ENCODE assay signal across 33 cellular contexts in the genomic region with DNA sequence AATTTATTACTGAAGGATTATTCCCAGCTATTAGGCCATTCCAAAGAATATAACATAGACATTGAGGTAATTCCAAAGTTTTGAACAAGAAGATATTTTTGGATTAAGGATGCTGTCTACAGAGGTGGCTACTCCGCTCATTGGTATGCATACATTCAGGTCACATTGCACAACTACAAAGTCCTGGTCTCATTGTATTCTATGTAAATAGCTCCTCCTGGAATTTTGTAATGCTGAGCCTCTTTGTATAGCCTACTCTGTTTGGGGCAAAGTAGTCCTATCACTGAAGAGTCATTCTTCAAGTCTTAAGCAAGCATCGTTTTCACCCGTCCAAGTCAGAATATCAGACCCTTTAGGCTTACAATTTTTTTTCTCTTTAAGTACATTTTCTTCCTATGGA.
"Had no signal": no experiment of that assay in that cellular context is flagged by ENCODE, and none has a peak within 500 bp of the region (broad histone marks: within the 10 kb centered on the region; RNA-seq: fewer than 3 reads in every experiment).

No MANE protein-coding gene starts in this region.

- H3K27me3 ChIP-seq: ascending aorta, body of pancreas, breast epithelium, MG63 had no signal

- H3K4me1 ChIP-seq: ascending aorta, body of pancreas, breast epithelium had no signal

- H3K9me3 Mint-ChIP-seq: activated CD4-positive, alpha-beta T cell treated with anti-CD3 and anti-CD28 coated beads, Interleukin-2, amount 10 ng/mL, durations not matched to agents 24 days and 14 days; activated naive CD4-positive, alpha-beta T cell treated with anti-CD3 and anti-CD28 coated beads, Interleukin-2, amount 50 U/mL, for 24 hours; activated T-cell treated with anti-CD3 and anti-CD28 coated beads, Interleukin-2, amount 50 U/mL, for 24 hours; activated T-helper 2 cell treated with anti-CD3 and anti-CD28 coated beads, Interferon-gamma antibody, Interleukin-2, Interleukin-4, amounts not matched to agents 10 μg/mL and 5 μg/mL and 100 μg/mL, durations not matched to agents 14 hours and 24 hours and 36 hours had no signal

- H3K27ac ChIP-seq: ascending aorta, body of pancreas, breast epithelium, WERI-Rb-1 had no signal

- DNase-seq: activated CD4-positive, alpha-beta T cell treated with anti-CD3 and anti-CD28 coated beads, Interleukin-2, amount 10 ng/mL, durations not matched to agents 24 days and 14 days; activated CD4-positive, alpha-beta T cell treated with anti-CD3 and anti-CD28 coated beads, Interleukin-2, amount 50 U/mL, for 4 hours; activated CD8-positive, alpha-beta T cell treated with anti-CD3 and anti-CD28 coated beads for 36 hours; activated gamma-delta T cell; activated naive CD4-positive, alpha-beta T cell treated with Interleukin-2 at 50 U/mL for 16 hours; activated naive CD8-positive, alpha-beta T cell treated with anti-CD3 and anti-CD28 coated beads, Interleukin-2, amount 10 ng/mL, durations not matched to agents 7 days and 5 days; activated T-cell treated with anti-CD3 and anti-CD28 coated beads, Interleukin-2, amount 50 U/mL, for 24 hours; amygdala; body of pancreas; caudate nucleus; cerebellar nuclear complex; Karpas-422; KBM-7; MG63; NCI-H1092; NCI-H1436 treated with DMSO at 0.1 percent for 48 hours; NCI-H1694 treated with DMSO at 0.1 percent for 48 hours; NCI-H2029; NCI-H2171; NCI-H510A; NCI-H526; NCI-H748 treated with DMSO at 0.1 percent for 48 hours; OCI-M1; Right ventricle myocardium superior; SW 1271; T-helper 1 cell; T-helper 2 cell; T-helper 9 cell; WERI-Rb-1 had no signal

- ATAC-seq: activated CD8-positive, alpha-beta T cell treated with anti-CD3 and anti-CD28 coated beads for 36 hours; body of pancreas had no signal

- H3K4me3 Mint-ChIP-seq: activated CD4-positive, alpha-beta T cell treated with anti-CD3 and anti-CD28 coated beads, Interleukin-2, amount 10 ng/mL, durations not matched to agents 24 days and 14 days; activated CD8-positive, alpha-beta T cell treated with anti-CD3 and anti-CD28 coated beads for 36 hours; activated naive CD4-positive, alpha-beta T cell treated with anti-CD3 and anti-CD28 coated beads, Interleukin-2, amount 50 U/mL, for 24 hours; activated naive CD8-positive, alpha-beta T cell treated with anti-CD3 and anti-CD28 coated beads, Interleukin-2, amount 10 ng/mL, durations not matched to agents 7 days and 5 days; activated T-cell treated with anti-CD3 and anti-CD28 coated beads, Interleukin-2, amount 50 U/mL, for 24 hours had no signal

- H3K9me3 ChIP-seq: ascending aorta, body of pancreas, breast epithelium, MG63 had no signal

- H3K4me1 Mint-ChIP-seq: activated CD4-positive, alpha-beta T cell treated with anti-CD3 and anti-CD28 coated beads, Interleukin-2, amount 10 ng/mL, durations not matched to agents 24 days and 14 days; activated naive CD4-positive, alpha-beta T cell treated with anti-CD3 and anti-CD28 coated beads, Interleukin-2, amount 50 U/mL, for 24 hours; activated naive CD8-positive, alpha-beta T cell treated with anti-CD3 and anti-CD28 coated beads, Interleukin-2, amount 10 ng/mL, durations not matched to agents 7 days and 5 days had no signal

- H3K27ac Mint-ChIP-seq: activated CD4-positive, alpha-beta T cell treated with anti-CD3 and anti-CD28 coated beads, Interleukin-2, amount 10 ng/mL, durations not matched to agents 24 days and 14 days; activated CD8-positive, alpha-beta T cell treated with anti-CD3 and anti-CD28 coated beads for 36 hours; activated naive CD4-positive, alpha-beta T cell treated with anti-CD3 and anti-CD28 coated beads, Interleukin-2, amount 50 U/mL, for 24 hours; activated naive CD8-positive, alpha-beta T cell treated with anti-CD3 and anti-CD28 coated beads, Interleukin-2, amount 10 ng/mL, durations not matched to agents 7 days and 5 days; activated T-cell treated with anti-CD3 and anti-CD28 coated beads, Interleukin-2, amount 50 U/mL, for 24 hours; activated T-helper 2 cell treated with anti-CD3 and anti-CD28 coated beads, Interferon-gamma antibody, Interleukin-2, Interleukin-4, amounts not matched to agents 10 μg/mL and 5 μg/mL and 100 μg/mL, durations not matched to agents 14 hours and 24 hours and 36 hours had no signal

- H3K36me3 Mint-ChIP-seq: activated naive CD4-positive, alpha-beta T cell treated with anti-CD3 and anti-CD28 coated beads, Interleukin-2, amount 50 U/mL, for 24 hours; activated naive CD8-positive, alpha-beta T cell treated with anti-CD3 and anti-CD28 coated beads, Interleukin-2, amount 10 ng/mL, durations not matched to agents 7 days and 5 days had no signal

- H3K4me3 ChIP-seq: ascending aorta, body of pancreas, breast epithelium, MG63 had no signal

- H3K27me3 Mint-ChIP-seq: activated CD4-positive, alpha-beta T cell treated with anti-CD3 and anti-CD28 coated beads, Interleukin-2, amount 10 ng/mL, durations not matched to agents 24 days and 14 days; activated naive CD4-positive, alpha-beta T cell treated with anti-CD3 and anti-CD28 coated beads, Interleukin-2, amount 50 U/mL, for 24 hours; activated naive CD8-positive, alpha-beta T cell treated with anti-CD3 and anti-CD28 coated beads, Interleukin-2, amount 10 ng/mL, durations not matched to agents 7 days and 5 days had no signal

- H3K36me3 ChIP-seq: ascending aorta, breast epithelium, MG63, WERI-Rb-1 had no signal
